ENCODE assay signal across 8 cellular contexts in the genomic region with DNA sequence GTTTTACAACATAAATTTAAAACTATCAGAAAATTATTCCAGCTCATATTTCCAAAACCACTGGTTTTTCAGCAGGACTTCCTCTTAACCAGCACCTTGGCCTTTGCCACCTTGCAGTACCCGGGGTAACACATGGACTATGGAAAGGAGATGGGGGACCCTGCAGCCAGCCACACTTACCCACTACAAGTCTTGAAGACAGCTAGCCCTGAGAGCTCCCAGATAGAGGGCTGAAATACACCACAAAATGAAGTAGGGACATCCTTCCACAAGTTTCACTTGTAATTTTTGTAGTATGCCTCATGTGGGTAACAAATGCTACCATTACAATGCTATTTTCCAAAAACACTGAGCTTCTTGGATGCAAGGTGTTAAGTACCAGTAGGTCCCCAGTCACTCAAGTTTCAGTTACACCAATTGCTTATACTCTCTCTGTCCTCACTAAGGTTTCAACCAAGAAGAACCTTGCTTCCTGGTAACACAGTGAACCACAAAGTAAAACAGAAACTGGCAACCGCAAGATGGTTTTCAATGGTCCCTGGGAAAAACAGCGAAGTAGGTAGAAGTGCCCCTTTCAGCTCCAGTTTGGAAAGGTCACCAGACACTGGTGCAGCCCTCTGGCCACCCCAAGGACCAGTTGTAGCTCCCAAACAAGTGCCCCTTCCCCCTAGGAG.
DNase-seq lines count a peak whose midpoint lies in the region; ATAC-seq lines count a peak whose summit lies in the region.

No MANE protein-coding gene starts in this region.

- no peak overlapping the region for H2AFZ ChIP-seq in neuronal stem cell (ENCODE audit: low read length)

- ATAC-seq in GM18868 (IDR thresholded peaks at IDR 0.05; ENCODE audit: unreplicated experiment) = peak; percentile 34
- ATAC-seq in GM21619 (IDR thresholded peaks at IDR 0.05; ENCODE audit: unreplicated experiment) = peak; percentile 41
- ATAC-seq in HG03575 (IDR thresholded peaks at IDR 0.05; ENCODE audit: extremely low read depth, insufficient number of reproducible peaks, low FRiP score, unreplicated experiment) = peak; percentile 24
- peak; percentile 86 for ATAC-seq in memory B cell (ENCODE audit: low read depth)

- no peak overlapping the region for H2BK15ac ChIP-seq in neuronal stem cell (ENCODE audit: low read length)

- H3K9me3 Mint-ChIP-seq in memory B cell = no peaks in the 10 kb centered on the region

- no peak for DNase-seq in memory B cell (ENCODE audit: low spot score in 2 of 2)
- DNase-seq in dedifferentiated amniotic fluid mesenchymal stem cell (ENCODE audit: extremely low spot score) = no peak
- DNase-seq in neuronal stem cell (ENCODE audit: low spot score) = no peak
- no peak for DNase-seq in epidermal melanocyte (ENCODE audit: insufficient read length, low spot score)
- DNase-seq in NCI-H446 (lab: John Stamatoyannopoulos, UW) = no peak

- H4K8ac ChIP-seq in neuronal stem cell (ENCODE audit: low read depth, low read length) = no peak overlapping the region

- H3K18ac ChIP-seq in neuronal stem cell (ENCODE audit: low read length) = no peak overlapping the region

- H3K23ac ChIP-seq in neuronal stem cell (ENCODE audit: low read depth, low read length, poor library complexity) = no peak overlapping the region

- H3K4me1 Mint-ChIP-seq in memory B cell = peaks cover 34% of the 10 kb centered on the region

- H3K4me1 ChIP-seq in neuronal stem cell (ENCODE audit: control insufficient read depth in 2 of 2, insufficient read depth in 1 of 2, low read depth in 1 of 2, low read length in 2 of 2) = no peaks in the 10 kb centered on the region

- no peak overlapping the region for H2BK12ac ChIP-seq in neuronal stem cell (ENCODE audit: low read length)

- no peak overlapping the region for H2BK120ac ChIP-seq in neuronal stem cell (ENCODE audit: low read depth, low read length)

- no peak overlapping the region for H4K91ac ChIP-seq in neuronal stem cell (ENCODE audit: low read depth, low read length, poor library complexity)

- no peaks in the 10 kb centered on the region for H3K27me3 Mint-ChIP-seq in memory B cell

- no peak overlapping the region for H3K14ac ChIP-seq in neuronal stem cell (ENCODE audit: low read length)

- no peak overlapping the region for H3K4ac ChIP-seq in neuronal stem cell (ENCODE audit: low read length)

- no peak overlapping the region for H3K4me2 ChIP-seq in neuronal stem cell (ENCODE audit: insufficient read depth, low read length, poor library complexity, severe bottlenecking)

- no peaks in the 10 kb centered on the region for H3K9me3 ChIP-seq in neuronal stem cell (replicated peaks in 1 of 2; ENCODE audit: control insufficient read depth in 2 of 2, insufficient read depth in 1 of 2, low read depth in 1 of 2, low read length in 2 of 2)

- H2BK5ac ChIP-seq in neuronal stem cell (ENCODE audit: low read length) = no peak overlapping the region

- no peak overlapping the region for H3K27ac Mint-ChIP-seq in memory B cell

- H3K27me3 ChIP-seq in neuronal stem cell (ENCODE audit: control insufficient read depth in 3 of 3, insufficient read depth in 3 of 3, low read depth in 1 of 3, low read length in 3 of 3) = no peaks in the 10 kb centered on the region

- WGBS in neuronal stem cell (ENCODE audit: extremely low coverage in 2 of 2, insufficient read length in 2 of 2, insufficient replicate concordance in 1 of 2), 2 donors = no CpG with 5 or more reads among the region's 3 CpGs

- H3K79me1 ChIP-seq in neuronal stem cell (ENCODE audit: low read depth, low read length) = no peaks in the 10 kb centered on the region

- H3K4me3 Mint-ChIP-seq in memory B cell = peak overlapping the region; percentile 50

- H3K36me3 Mint-ChIP-seq in memory B cell = peaks cover 12% of the 10 kb centered on the region

- no peak overlapping the region for H3K9ac ChIP-seq in neuronal stem cell (ENCODE audit: low read depth, low read length, poor library complexity)

- H3K4me3 ChIP-seq in neuronal stem cell (ENCODE audit: low read length in 2 of 2) = no peak overlapping the region

- no peaks in the 10 kb centered on the region for H3K36me3 ChIP-seq in neuronal stem cell (replicated peaks in 1 of 2; ENCODE audit: control insufficient read depth in 2 of 2, insufficient read depth in 2 of 2, low read length in 2 of 2)

- no peak overlapping the region for H3K27ac ChIP-seq in neuronal stem cell (replicated peaks; ENCODE audit: low read length)

- no peak overlapping the region for H2AK5ac ChIP-seq in neuronal stem cell (ENCODE audit: low read depth, low read length)

Comparison
In these comparisons a context has a peak if more than half of its experiments do, and no peak if none do; other contexts are left out.
1. ATAC-seq: peak in every context shown above with its lines; median percentile 86 in memory B cell; 41 in GM21619; 34 in GM18868; 24 in HG03575.